ENCODE assay signal across 27 cellular contexts in genomic region chr7:106102387-106102966, GRCh38. TPM values are rescaled to one million over a fixed set of nuclear protein-coding genes. Genes with fewer than 3 reads are reported as not detected.
A peak's percentile ranks its signal among the peaks of the same experiment; 100 is the strongest.
DNase-seq lines count a peak whose midpoint lies in the region; ATAC-seq and TF ChIP-seq lines count a peak whose summit lies in the region.
"Had no signal": no experiment of that assay in that cellular context is flagged by ENCODE, and none has a peak within 500 bp of the region (broad histone marks: within the 10 kb centered on the region; RNA-seq: fewer than 3 reads in every experiment).

No MANE protein-coding gene starts in this region.

- H3K9ac ChIP-seq in endodermal cell (ENCODE audit: extremely low read depth, low read length, poor library complexity, severe bottlenecking), result no peak overlapping the region

- no peaks in the 10 kb centered on the region for H3K9me3 Mint-ChIP-seq in activated T-cell treated with anti-CD3 and anti-CD28 coated beads, Interleukin-2, amount 50 U/mL, for 72 hours
- H3K9me3 Mint-ChIP-seq in activated T-cell treated with anti-CD3 and anti-CD28 coated beads, Interleukin-2, amount 50 U/mL, for 4 hours, result no peaks in the 10 kb centered on the region
- H3K9me3 Mint-ChIP-seq in endodermal cell, result no peaks in the 10 kb centered on the region
- H3K9me3 Mint-ChIP-seq: activated CD4-positive, alpha-beta memory T cell treated with anti-CD3 and anti-CD28 coated beads, Interleukin-2, amount 10 ng/mL, durations not matched to agents 7 days and 5 days; activated naive CD4-positive, alpha-beta T cell treated with anti-CD3 and anti-CD28 coated beads for 36 hours; nephron; T-helper 1 cell treated with Interleukin-12 subunit alpha and Interleukin-12 subunit beta and Interleukin-4 antibody, amounts not matched to agents 30 μg/mL and 1 μg/mL, for 36 hours had no signal

- H3K36me3 Mint-ChIP-seq in activated T-cell treated with anti-CD3 and anti-CD28 coated beads, Interleukin-2, amount 50 U/mL, for 72 hours (ENCODE audit: insufficient read depth in 2 of 2), result peaks cover 0 to 3% of the 10 kb centered on the region in 2 donors
- peaks cover 5% of the 10 kb centered on the region for H3K36me3 Mint-ChIP-seq in activated T-cell treated with anti-CD3 and anti-CD28 coated beads, Interleukin-2, amount 50 U/mL, for 4 hours (ENCODE audit: insufficient read depth)
- H3K36me3 Mint-ChIP-seq in endodermal cell (ENCODE audit: low read depth), result peaks cover 5% of the 10 kb centered on the region

- H3K4me3 Mint-ChIP-seq in activated T-cell treated with anti-CD3 and anti-CD28 coated beads, Interleukin-2, amount 50 U/mL, for 72 hours, result no peak overlapping the region
- H3K4me3 Mint-ChIP-seq in activated T-cell treated with anti-CD3 and anti-CD28 coated beads, Interleukin-2, amount 50 U/mL, for 4 hours, result no peak overlapping the region
- H3K4me3 Mint-ChIP-seq in endodermal cell, result no peak overlapping the region
- H3K4me3 Mint-ChIP-seq: activated CD4-positive, alpha-beta memory T cell treated with anti-CD3 and anti-CD28 coated beads, Interleukin-2, amount 10 ng/mL, durations not matched to agents 7 days and 5 days; activated naive CD4-positive, alpha-beta T cell treated with anti-CD3 and anti-CD28 coated beads for 36 hours; nephron; T-helper 1 cell treated with Interleukin-12 subunit alpha and Interleukin-12 subunit beta and Interleukin-4 antibody, amounts not matched to agents 30 μg/mL and 1 μg/mL, for 36 hours had no signal

- peak overlapping the region; percentile 12 for H3K27ac ChIP-seq in KOPT-K1 (ENCODE audit: low read depth, low read length, poor library complexity, severe bottlenecking)
- H3K27ac ChIP-seq in psoas muscle, result peak overlapping the region; percentile 32
- H3K27ac ChIP-seq in endodermal cell (ENCODE audit: low read depth, low read length), result no peak overlapping the region
- H3K27ac ChIP-seq: ascending aorta, gastroesophageal sphincter, stomach, transverse colon, WERI-Rb-1 had no signal

- H3K36me3 ChIP-seq in KOPT-K1 (ENCODE audit: insufficient read depth, low read length) (peaks cover 68% of the 10 kb centered on the region), psoas muscle (ENCODE audit: insufficient read depth in 1 of 2, low read depth in 1 of 2) (peaks cover 2 to 17% of the 10 kb centered on the region in 2 donors), endodermal cell (ENCODE audit: control insufficient read depth, insufficient read depth, low read length) (peaks cover 21% of the 10 kb centered on the region)

- H3K27ac Mint-ChIP-seq in activated T-cell treated with anti-CD3 and anti-CD28 coated beads, Interleukin-2, amount 50 U/mL, for 72 hours, result peak overlapping the region; percentile 24
- no peak overlapping the region for H3K27ac Mint-ChIP-seq in endodermal cell
- H3K27ac Mint-ChIP-seq: activated CD4-positive, alpha-beta memory T cell treated with anti-CD3 and anti-CD28 coated beads, Interleukin-2, amount 10 ng/mL, durations not matched to agents 7 days and 5 days; activated naive CD4-positive, alpha-beta T cell treated with anti-CD3 and anti-CD28 coated beads for 36 hours; T-helper 1 cell treated with Interleukin-12 subunit alpha and Interleukin-12 subunit beta and Interleukin-4 antibody, amounts not matched to agents 30 μg/mL and 1 μg/mL, for 36 hours had no signal

- TF ChIP-seq CTCF in psoas muscle (IDR thresholded peaks at IDR 0.05) (no peak), endodermal cell (conservative IDR thresholded peaks at IDR 0.05) (no peak)

- H3K4me3 ChIP-seq in psoas muscle (no peak overlapping the region), endodermal cell (ENCODE audit: low read length) (no peak overlapping the region)
- H3K4me3 ChIP-seq: ascending aorta, gastroesophageal sphincter, stomach, transverse colon had no signal

- H3K27me3 Mint-ChIP-seq in activated T-cell treated with anti-CD3 and anti-CD28 coated beads, Interleukin-2, amount 50 U/mL, for 72 hours (ENCODE audit: low read depth), result no peaks in the 10 kb centered on the region
- no peaks in the 10 kb centered on the region for H3K27me3 Mint-ChIP-seq in activated T-cell treated with anti-CD3 and anti-CD28 coated beads, Interleukin-2, amount 50 U/mL, for 4 hours (ENCODE audit: low read depth)
- H3K27me3 Mint-ChIP-seq in endodermal cell (ENCODE audit: insufficient read depth), result no peaks in the 10 kb centered on the region
- H3K27me3 Mint-ChIP-seq: activated CD4-positive, alpha-beta memory T cell treated with anti-CD3 and anti-CD28 coated beads, Interleukin-2, amount 10 ng/mL, durations not matched to agents 7 days and 5 days had no signal

- H3K27me3 ChIP-seq in psoas muscle (ENCODE audit: insufficient read depth in 3 of 3, low read length in 2 of 3) (no peaks in the 10 kb centered on the region), endodermal cell (ENCODE audit: control insufficient read depth, insufficient read depth, low read length, poor library complexity, severe bottlenecking) (no peaks in the 10 kb centered on the region)
- H3K27me3 ChIP-seq: ascending aorta, gastroesophageal sphincter, stomach, transverse colon had no signal

- ATAC-seq in activated T-cell treated with anti-CD3 and anti-CD28 coated beads, Interleukin-2, amount 50 U/mL, for 72 hours (replicated peaks in 1 of 2), result no peak
- ATAC-seq in activated T-cell treated with anti-CD3 and anti-CD28 coated beads, Interleukin-2, amount 50 U/mL, for 4 hours, result no peak
- ATAC-seq in psoas muscle (peak; percentile 67 to 80 (median 70)), GM21529 (IDR thresholded peaks at IDR 0.05; ENCODE audit: unreplicated experiment) (no peak)
- ATAC-seq: esophagus mucosa, gastroesophageal sphincter had no signal

- WGBS in psoas muscle, 3 donors, result 90 to 98% (median 93%) methylated on average over 6 of the region's 6 CpGs
- 92 to 97% methylated on average over 6 of the region's 6 CpGs for WGBS in endodermal cell (ENCODE audit: insufficient coverage in 1 of 2, insufficient read length in 1 of 2), 2 experiments

- intact Hi-C loops in psoas muscle (cut with DNase I), result no loop called here

- H3K4me1 ChIP-seq in psoas muscle (peaks cover 83% of the 10 kb centered on the region), endodermal cell (ENCODE audit: control insufficient read depth, insufficient read depth, low read length) (peaks cover 8% of the 10 kb centered on the region)
- H3K4me1 ChIP-seq: ascending aorta had no signal

- H3K9me3 ChIP-seq in KOPT-K1 (ENCODE audit: insufficient read depth, low read length, poor library complexity, severe bottlenecking) (no peaks in the 10 kb centered on the region), psoas muscle (no peaks in the 10 kb centered on the region), endodermal cell (ENCODE audit: control insufficient read depth, low read length) (no peaks in the 10 kb centered on the region)
- H3K9me3 ChIP-seq: ascending aorta, gastroesophageal sphincter, stomach, transverse colon had no signal

- no peak for DNase-seq in activated T-cell treated with anti-CD3 and anti-CD28 coated beads, Interleukin-2, amount 50 U/mL, for 72 hours
- no peak for DNase-seq in activated T-cell treated with anti-CD3 and anti-CD28 coated beads, Interleukin-2, amount 50 U/mL, for 4 hours
- DNase-seq in amniotic epithelial cell (ENCODE audit: low read depth), result peak; percentile 54
- DNase-seq in psoas muscle, result no peak
- DNase-seq in endodermal cell, result no peak
- no peak for DNase-seq in activated CD4-positive, alpha-beta T cell treated with anti-CD3 and anti-CD28 coated beads, Interleukin-2, amount 50 U/mL, for 4 hours
- DNase-seq: 8988T; activated CD4-positive, alpha-beta memory T cell treated with anti-CD3 and anti-CD28 coated beads, Interleukin-2, amount 10 ng/mL, durations not matched to agents 7 days and 5 days; activated naive CD4-positive, alpha-beta T cell treated with anti-CD3 and anti-CD28 coated beads for 36 hours; activated T-cell treated with anti-CD3 and anti-CD28 coated beads for 4 hours; C1 segment of cervical spinal cord; kidney glomerular epithelial cell; mesendoderm; NCI-H187 treated with DMSO at 0.1 percent for 48 hours; NCI-H2227 treated with DMSO at 0.1 percent for 48 hours; NCI-H748 treated with DMSO at 0.1 percent for 48 hours; PC-3; stomach; transverse colon; WERI-Rb-1 had no signal

- H3K4me1 Mint-ChIP-seq in activated T-cell treated with anti-CD3 and anti-CD28 coated beads, Interleukin-2, amount 50 U/mL, for 72 hours (ENCODE audit: low read depth), result peaks cover 67% of the 10 kb centered on the region
- H3K4me1 Mint-ChIP-seq in activated T-cell treated with anti-CD3 and anti-CD28 coated beads, Interleukin-2, amount 50 U/mL, for 4 hours (ENCODE audit: low read depth), result peaks cover 67% of the 10 kb centered on the region
- H3K4me1 Mint-ChIP-seq in endodermal cell, result peaks cover 24% of the 10 kb centered on the region

RNA-seq across cellular contexts. Expression of gene SYPL1, which starts 9.6 kb away (rescaled TPM):
- total RNA-seq in activated T-cell treated with anti-CD3 and anti-CD28 coated beads, Interleukin-2, amount 50 U/mL, for 72 hours, result 10 to 100 TPM; 29.6 to 32.0 TPM
- 10 to 100 TPM; 20.0 to 24.1 (median 21.5) TPM for total RNA-seq in activated T-cell treated with anti-CD3 and anti-CD28 coated beads, Interleukin-2, amount 50 U/mL, for 4 hours
- total RNA-seq in psoas muscle (100 to 1,000 TPM in 1 of 4 donors, 10 to 100 TPM in 3; 68.3 to 113 (median 80.2) TPM), endodermal cell (10 to 100 TPM; 74.8 to 76.7 TPM)
- 100 to 1,000 TPM in 1 of 3 donors, 10 to 100 TPM in 2; 66.3 to 110 (median 72.1) TPM for polyA plus RNA-seq in psoas muscle
- polyA plus RNA-seq in endodermal cell (2013, experiment 1 of 2), result 58.1 TPM
- 55.4 TPM for polyA plus RNA-seq in endodermal cell (2013, experiment 2 of 2)

Comparison
In these comparisons a context has a peak if more than half of its experiments do, and no peak if none do; other contexts are left out.
1. ATAC-seq: peak in psoas muscle (4 of 4); none in activated T-cell treated with anti-CD3 and anti-CD28 coated beads, Interleukin-2, amount 50 U/mL, for 72 hours (0 of 2), activated T-cell treated with anti-CD3 and anti-CD28 coated beads, Interleukin-2, amount 50 U/mL, for 4 hours (0 of 2) and GM21529 (single experiment).